ENCODE assay signal across 22 cellular contexts in the genomic region with DNA sequence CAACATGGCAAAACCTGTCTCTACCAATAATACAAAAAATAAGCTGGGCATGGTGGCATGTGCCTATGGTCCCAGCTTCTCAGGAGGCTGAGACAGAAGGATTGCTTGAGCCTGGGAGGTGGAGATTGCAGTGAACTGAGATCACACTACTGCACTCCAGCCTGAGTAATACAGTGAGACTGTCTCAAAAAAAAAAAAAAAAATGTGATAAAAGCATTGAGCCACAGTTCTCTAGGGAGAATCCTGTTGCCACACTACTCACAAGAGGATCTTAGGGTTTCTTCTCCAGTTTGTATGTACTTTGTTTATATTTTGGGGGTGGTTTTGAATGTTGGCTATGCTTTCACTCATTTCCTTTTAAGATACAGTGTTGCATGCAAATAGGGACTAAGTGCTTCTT.
"Had no signal": no experiment of that assay in that cellular context is flagged by ENCODE, and none has a peak within 500 bp of the region (broad histone marks: within the 10 kb centered on the region; RNA-seq: fewer than 3 reads in every experiment).

No MANE protein-coding gene starts in this region.

- H3K9me3 Mint-ChIP-seq: activated CD8-positive, alpha-beta T cell treated with anti-CD3 and anti-CD28 coated beads for 36 hours; activated T-helper 17 cell treated with anti-CD3 and anti-CD28 coated beads, Interleukin-2, amount 50 U/mL, for 72 hours; central memory CD8-positive, alpha-beta T cell had no signal

- H3K27me3 Mint-ChIP-seq: activated CD8-positive, alpha-beta T cell treated with anti-CD3 and anti-CD28 coated beads for 36 hours; activated naive CD8-positive, alpha-beta T cell treated with anti-CD3 and anti-CD28 coated beads, Interleukin-2, amount 10 ng/mL, durations not matched to agents 7 days and 5 days; activated T-helper 17 cell treated with anti-CD3 and anti-CD28 coated beads, Interleukin-2, amount 50 U/mL, for 72 hours; brain; central memory CD8-positive, alpha-beta T cell; naive thymus-derived CD8-positive, alpha-beta T cell; stimulated activated naive CD8-positive, alpha-beta T cell treated with anti-CD3 and anti-CD28 coated beads, Interleukin-15, amount 100 ng/mL, for 72 hours had no signal

- H3K9me3 ChIP-seq: gastrocnemius medialis, psoas muscle had no signal

- H3K4me3 ChIP-seq: coronary artery, gastrocnemius medialis, heart right ventricle, psoas muscle had no signal

- H3K27me3 ChIP-seq: gastrocnemius medialis, heart right ventricle had no signal

- H3K4me1 Mint-ChIP-seq: activated CD4-positive, alpha-beta T cell treated with anti-CD3 and anti-CD28 coated beads, Interleukin-2, amount 10 ng/mL, durations not matched to agents 24 days and 14 days; activated naive CD8-positive, alpha-beta T cell treated with anti-CD3 and anti-CD28 coated beads, Interleukin-2, amount 10 ng/mL, durations not matched to agents 7 days and 5 days; activated T-helper 17 cell treated with anti-CD3 and anti-CD28 coated beads, Interleukin-2, amount 50 U/mL, for 72 hours; brain; central memory CD8-positive, alpha-beta T cell; stimulated activated naive CD8-positive, alpha-beta T cell treated with anti-CD3 and anti-CD28 coated beads, Interleukin-15, amount 100 ng/mL, for 72 hours had no signal

- H3K27ac ChIP-seq: coronary artery, gastrocnemius medialis, heart right ventricle, psoas muscle had no signal

- H3K4me3 Mint-ChIP-seq: activated CD4-positive, alpha-beta T cell treated with anti-CD3 and anti-CD28 coated beads, Interleukin-2, amount 10 ng/mL, durations not matched to agents 24 days and 14 days; activated CD8-positive, alpha-beta T cell treated with anti-CD3 and anti-CD28 coated beads for 36 hours; activated naive CD8-positive, alpha-beta T cell treated with anti-CD3 and anti-CD28 coated beads, Interleukin-2, amount 10 ng/mL, durations not matched to agents 7 days and 5 days; activated T-helper 17 cell treated with anti-CD3 and anti-CD28 coated beads, Interleukin-2, amount 50 U/mL, for 72 hours; brain; central memory CD8-positive, alpha-beta T cell; naive thymus-derived CD8-positive, alpha-beta T cell; stimulated activated naive CD8-positive, alpha-beta T cell treated with anti-CD3 and anti-CD28 coated beads, Interleukin-15, amount 100 ng/mL, for 72 hours had no signal

- ATAC-seq: activated CD8-positive, alpha-beta T cell treated with anti-CD3 and anti-CD28 coated beads for 36 hours; activated T-helper 17 cell treated with anti-CD3 and anti-CD28 coated beads, Interleukin-2, amount 50 U/mL, for 72 hours; gastrocnemius medialis; heart right ventricle; naive thymus-derived CD8-positive, alpha-beta T cell; psoas muscle; right cardiac atrium; stimulated activated naive CD8-positive, alpha-beta T cell treated with anti-CD3 and anti-CD28 coated beads, Interleukin-15, amount 100 ng/mL, for 72 hours had no signal

- H3K27ac Mint-ChIP-seq: activated CD4-positive, alpha-beta T cell treated with anti-CD3 and anti-CD28 coated beads, Interleukin-2, amount 10 ng/mL, durations not matched to agents 24 days and 14 days; activated CD8-positive, alpha-beta T cell treated with anti-CD3 and anti-CD28 coated beads for 36 hours; activated naive CD8-positive, alpha-beta T cell treated with anti-CD3 and anti-CD28 coated beads, Interleukin-2, amount 10 ng/mL, durations not matched to agents 7 days and 5 days; activated T-helper 17 cell treated with anti-CD3 and anti-CD28 coated beads, Interleukin-2, amount 50 U/mL, for 72 hours; naive thymus-derived CD8-positive, alpha-beta T cell; stimulated activated naive CD8-positive, alpha-beta T cell treated with anti-CD3 and anti-CD28 coated beads, Interleukin-15, amount 100 ng/mL, for 72 hours had no signal

- H3K4me1 ChIP-seq: gastrocnemius medialis, heart right ventricle, psoas muscle had no signal

- DNase-seq: activated CD4-positive, alpha-beta T cell treated with anti-CD3 and anti-CD28 coated beads, Interleukin-2, amount 10 ng/mL, durations not matched to agents 24 days and 14 days; activated CD8-positive, alpha-beta T cell treated with anti-CD3 and anti-CD28 coated beads for 36 hours; activated naive CD4-positive, alpha-beta T cell; activated naive CD8-positive, alpha-beta T cell treated with anti-CD3 and anti-CD28 coated beads, Interleukin-2, amount 10 ng/mL, durations not matched to agents 7 days and 5 days; activated T-cell treated with anti-CD3 and anti-CD28 coated beads, Interleukin-2, amount 50 U/mL, for 1 hour; erythroblast; gastrocnemius medialis; heart right ventricle; mesendoderm; naive thymus-derived CD8-positive, alpha-beta T cell; psoas muscle; right cardiac atrium; small intestine; stimulated activated CD4-positive, alpha-beta T cell treated with anti-CD3 and anti-CD28 coated beads, Interleukin-15, amount 100 ng/mL, for 24 hours; stimulated activated CD4-positive, alpha-beta T cell treated with anti-CD3 and anti-CD28 coated beads, Interleukin-2, amount 100 ng/mL, for 48 hours; stimulated activated naive CD8-positive, alpha-beta T cell treated with anti-CD3 and anti-CD28 coated beads, Interleukin-15, amount 100 ng/mL, for 72 hours; T1000; trophoblast cell had no signal
